Comparison of ENCODE assay signal across 17 cellular contexts in genomic region chr4:100913685-100914084, GRCh38.
"Had no signal": no experiment of that assay in that cellular context is flagged by ENCODE, and none has a peak within 500 bp of the region (broad histone marks: within the 10 kb centered on the region; RNA-seq: fewer than 3 reads in every experiment).

No MANE protein-coding gene starts in this region.

- H3K36me3 Mint-ChIP-seq: naive thymus-derived CD4-positive, alpha-beta T cell had no signal

- H3K4me3 Mint-ChIP-seq: naive thymus-derived CD4-positive, alpha-beta T cell had no signal

- H3K36me3 ChIP-seq: heart left ventricle, neutrophil had no signal

- H3K4me1 Mint-ChIP-seq: naive thymus-derived CD4-positive, alpha-beta T cell had no signal

- H3K27ac ChIP-seq: body of pancreas, coronary artery, heart left ventricle, neutrophil, skin epidermis had no signal

- DNase-seq: activated CD4-positive, alpha-beta T cell treated with anti-CD3 and anti-CD28 coated beads, Interleukin-2, amount 50 U/mL, for 4 hours; activated CD4-positive, CD25-positive, alpha-beta regulatory T cell treated with anti-CD3 and anti-CD28 coated beads, Interleukin-2, amount 50 U/mL, for 72 hours; activated effector memory CD4-positive, alpha-beta T cell treated with Interleukin-2 at 50 U/mL for 16 hours; activated T-cell treated with anti-CD3 and anti-CD28 coated beads, Interleukin-2, amount 50 U/mL, for 1 hour; amniotic stem cell; body of pancreas; central memory CD4-positive, alpha-beta T cell; effector CD4-positive, alpha-beta T cell; foreskin melanocyte; heart left ventricle; naive thymus-derived CD4-positive, alpha-beta T cell; posterior cingulate gyrus had no signal

- H3K4me3 ChIP-seq: body of pancreas, coronary artery, heart left ventricle, lung, skin epidermis had no signal

- H3K4me1 ChIP-seq: body of pancreas, heart left ventricle had no signal

- H3K27ac Mint-ChIP-seq: activated naive CD4-positive, alpha-beta T cell treated with anti-CD3 and anti-CD28 coated beads, Interleukin-2, amount 50 U/mL, for 72 hours; naive thymus-derived CD4-positive, alpha-beta T cell had no signal

- H3K27me3 ChIP-seq: body of pancreas, heart left ventricle, neutrophil had no signal

- H3K9me3 ChIP-seq: body of pancreas, heart left ventricle, neutrophil had no signal

- ATAC-seq: activated naive CD4-positive, alpha-beta T cell treated with anti-CD3 and anti-CD28 coated beads, Interleukin-2, amount 50 U/mL, for 72 hours; body of pancreas; heart left ventricle; naive thymus-derived CD4-positive, alpha-beta T cell had no signal
